In genomic region chr10:5962358-5962940, GRCh38 we compare ENCODE assay signal across 6 cellular contexts. TPM values are rescaled to one million over a fixed set of nuclear protein-coding genes. Genes with fewer than 3 reads are reported as not detected.
DNase-seq lines count a peak whose midpoint lies in the region; ATAC-seq, FAIRE-seq and TF ChIP-seq lines count a peak whose summit lies in the region.
"Not testable (repeated sequence)": the region's sequence is repeated elsewhere in the genome, so short reads cannot be mapped to it uniquely, and the experiment has no call there.

No MANE protein-coding gene starts in this region.

- not testable (repeated sequence) for H3K27me3 ChIP-seq in K562 (ENCODE audit: control insufficient read depth in 2 of 2, insufficient read depth in 2 of 2, low read length in 2 of 2); lower lobe of right lung (ENCODE audit: low read depth); suprapubic skin

- not testable (repeated sequence) for TF ChIP-seq CTCF in HEK293 (tag by site-specific recombination; IDR thresholded peaks at IDR 0.05); K562 (IDR thresholded peaks at IDR 0.05 in 2 of 3, conservative IDR thresholded peaks at IDR 0.05 in 1 of 3; ENCODE audit: insufficient read depth in 2 of 3, low read depth in 1 of 3, low read length in 3 of 3); lower lobe of right lung (IDR thresholded peaks at IDR 0.05); suprapubic skin (IDR thresholded peaks at IDR 0.05)

- TF ChIP-seq POLR2A in K562 (conservative IDR thresholded peaks at IDR 0.05); suprapubic skin (IDR thresholded peaks at IDR 0.05): not testable (repeated sequence)

- H3K9me3 ChIP-seq in HEK293 (ENCODE audit: control insufficient read depth, insufficient read depth, low read depth, low read length); K562 (replicated peaks; ENCODE audit: control insufficient read depth, insufficient read depth, low read depth, low read length); lower lobe of right lung; suprapubic skin: not testable (repeated sequence)

- 84% methylated on average over 8 of the region's 10 CpGs for WGBS in K562 (ENCODE audit: insufficient coverage, low coverage, missing lambda C conversion rate)
- WGBS in suprapubic skin: 91% methylated on average over 10 of the region's 10 CpGs

- H3K36me3 ChIP-seq in HEK293 (ENCODE audit: control insufficient read depth in 2 of 2, insufficient read depth in 1 of 2, low read length in 2 of 2): not testable (repeated sequence)
- H3K36me3 ChIP-seq in K562 (ENCODE audit: control insufficient read depth, insufficient read depth, low read length): peaks cover 21% of the 10 kb centered on the region; the same call in 2 of the 3 replicates
- H3K36me3 ChIP-seq in lower lobe of right lung: peaks cover 77% of the 10 kb centered on the region
- peaks cover 48% of the 10 kb centered on the region for H3K36me3 ChIP-seq in suprapubic skin

- intact Hi-C loops in K562 (cut with micrococcal nuclease); left ventricle myocardium superior (cut with micrococcal nuclease); lower lobe of right lung (cut with DNase I); posterior vena cava (cut with DNase I): not testable (repeated sequence)

- not testable (repeated sequence) for FAIRE-seq in K562 (lab: Jason Lieb, UNC)

- H3K27ac ChIP-seq in HEK293 (ENCODE audit: extremely low read depth, low read depth, low read length); K562 (ENCODE audit: extremely low read depth, low read depth, low read length); lower lobe of right lung; suprapubic skin: not testable (repeated sequence)

- not testable (repeated sequence) for H2AFZ ChIP-seq in K562 (ENCODE audit: low read depth, low read length)

- POLR2A ChIA-PET in HEK293 (lab: Yijun Ruan, JAX): not testable (repeated sequence)
- POLR2A ChIA-PET in K562 (lab: Yijun Ruan, JAX): interaction anchor here (1.2 kb wide), 1 partner anchor 19 kb away, joined by 3 read pairs; no protein-coding TSS in a partner anchor

- H3K4me2 ChIP-seq in K562 (ENCODE audit: insufficient read depth, low read length): not testable (repeated sequence)

- BruUV-seq in K562 (replicated peaks; lab: Mats Ljungman, UMichigan): not testable (repeated sequence)

- not testable (repeated sequence) for H3K4me1 ChIP-seq in HEK293 (ENCODE audit: control insufficient read depth, insufficient read depth, low read length); lower lobe of right lung; suprapubic skin
- peaks cover 6 to 24% of the 10 kb centered on the region in 2 experiments; a peak in 4 of 5 replicates for H3K4me1 ChIP-seq in K562 (replicated peaks in 1 of 2; ENCODE audit: control insufficient read depth in 2 of 2, insufficient read depth in 2 of 2, low read length in 2 of 2)

- H3K4me3 ChIP-seq in HEK293 (ENCODE audit: low read depth, low read length); K562; lower lobe of right lung; suprapubic skin: not testable (repeated sequence)

- not testable (repeated sequence) for ATAC-seq in K562, left ventricle myocardium superior, lower lobe of right lung

- in situ Hi-C loops in K562 (cut with MboI): not testable (repeated sequence)

- DNase-seq in K562 (ENCODE audit: extremely low read depth in 1 of 4, low spot score in 3 of 4): not testable (repeated sequence)
- DNase-seq in left ventricle myocardium superior: peak; percentile 9
- DNase-seq in lower lobe of right lung: peak; percentile 26
- DNase-seq in posterior vena cava (ENCODE audit: low spot score): peak; percentile 22
- peak; percentile 15 to 40 for DNase-seq in suprapubic skin (ENCODE audit: low spot score in 2 of 2)

- H3K9ac ChIP-seq in K562 (ENCODE audit: insufficient read depth in 1 of 2, low read depth in 2 of 2, low read length in 2 of 2): not testable (repeated sequence)

- CTCF ChIA-PET in HEK293 (lab: Yijun Ruan, JAX); K562 (lab: Yijun Ruan, JAX; ENCODE audit: low intra/inter-chr PET ratio): not testable (repeated sequence)

- not testable (repeated sequence) for H4K20me1 ChIP-seq in K562 (replicated peaks; ENCODE audit: control insufficient read depth, insufficient read depth, low read length)

- TF ChIP-seq EP300 in K562 (IDR thresholded peaks at IDR 0.05; ENCODE audit: low read length); suprapubic skin (IDR thresholded peaks at IDR 0.05): not testable (repeated sequence)

- TF ChIP-seq RAD21 in K562 (CRISPR knock-in tag; conservative IDR thresholded peaks at IDR 0.05 in 1 of 2, IDR thresholded peaks at IDR 0.05 in 1 of 2): not testable (repeated sequence)

- not testable (repeated sequence) for H3K79me2 ChIP-seq in K562 (ENCODE audit: control insufficient read depth, insufficient read depth, low read length)

- not testable (repeated sequence) for H3K9me1 ChIP-seq in K562 (ENCODE audit: control insufficient read depth, insufficient read depth, low read length)

TF ChIP-seq in HEK293, 187 proteins besides CTCF, POLR2A, EP300 and RAD21:
- TF ChIP-seq ZNF121 (tag by site-specific recombination; IDR thresholded peaks at IDR 0.05): peak; percentile 83

TF ChIP-seq in K562, 482 proteins besides CTCF, POLR2A, EP300 and RAD21:
- peak; percentile 94 for TF ChIP-seq ZNF121 (CRISPR knock-in tag; conservative IDR thresholded peaks at IDR 0.05)

RNA-seq across cellular contexts. Expression of gene IL15RA, which starts 14.9 kb away (rescaled TPM):
- total RNA-seq in K562 (2011; cell fraction: chromatin; rRNA removed; ENCODE audit: low replicate concordance): 12.8 and 14.2 TPM in 2 replicates
- 16.7 and 17.9 TPM in 2 replicates for total RNA-seq in K562 (2011; cell fraction: nucleolus; rRNA removed)
- 13.9 and 18.0 TPM in 2 replicates for total RNA-seq in K562 (2011; cell fraction: nucleoplasm; rRNA removed)
- 9.8 and 10.1 TPM in 2 replicates for total RNA-seq in K562 (2014; rRNA removed)
- 4.0 and 4.5 TPM in 2 replicates for total RNA-seq in K562 (2014; rRNA removed; fragmentation: Illumina TruSeq; extraction: Trizol)
- 4.7 and 5.2 TPM in 2 replicates for total RNA-seq in K562 (2015; rRNA removed; fragmentation: Illumina TruSeq; extraction: Trizol)
- 9.4 and 11.7 TPM in 2 replicates for total RNA-seq in K562 (2021)
- polyA plus RNA-seq in K562 (2011; rRNA removed): 8.0 and 18.3 TPM in 2 replicates
- 20.1 and 26.7 TPM in 2 replicates for polyA plus RNA-seq in K562 (2011; cell fraction: cytosol; rRNA removed)
- 12.0 and 12.3 TPM in 2 replicates for polyA plus RNA-seq in K562 (2011; cell fraction: nucleus; rRNA removed)
- 5.6 and 11.1 TPM in 2 replicates for polyA plus RNA-seq in K562 (2012)
- 10.6 and 11.2 TPM in 2 replicates for polyA plus RNA-seq in K562 (2014; fragmentation: Illumina TruSeq; extraction: Trizol)
- polyA plus RNA-seq in K562 (2014; fragmentation: Nextera tagmentation; extraction: Ambion mirVana): 1 to 10 TPM; 1.2 to 2.0 TPM
- 8.7 and 9.9 TPM in 2 replicates for polyA plus RNA-seq in K562 (2014; rRNA removed)
- polyA minus RNA-seq in K562 (2011; rRNA and poly(A)+ RNA removed): 4.5 and 4.7 TPM in 2 replicates
- polyA minus RNA-seq in K562 (2011; cell fraction: cytosol; rRNA and poly(A)+ RNA removed): 10.1 and 10.2 TPM in 2 replicates
- polyA minus RNA-seq in K562 (2011; cell fraction: nucleus; rRNA and poly(A)+ RNA removed): 2.9 and 3.1 TPM in 2 replicates
- total RNA-seq in left ventricle myocardium superior: 7.0 TPM
- 28.5 TPM for total RNA-seq in lower lobe of right lung
- 10 to 100 TPM; 16.9 to 20.9 TPM for total RNA-seq in posterior vena cava
- total RNA-seq in suprapubic skin: 10 to 100 TPM; 14.1 to 26.5 (median 16.4) TPM
